ENCODE assay signal across 8 cellular contexts in genomic region chr5:116557669-116558271, GRCh38. TPM values are rescaled to one million over a fixed set of nuclear protein-coding genes. Genes with fewer than 3 reads are reported as not detected.
DNase-seq lines count a peak whose midpoint lies in the region; ATAC-seq and TF ChIP-seq lines count a peak whose summit lies in the region.

No MANE protein-coding gene starts in this region.

- ATAC-seq in heart left ventricle = peak in 1 of 4 donors; percentile 43

- TF ChIP-seq EP300 in esophagus muscularis mucosa (IDR thresholded peaks at IDR 0.05) (no peak), suprapubic skin (IDR thresholded peaks at IDR 0.05) (no peak)

- intact Hi-C loops in heart left ventricle (cut with DNase I) (loop anchor here in 2 of 10 donors (10.0 kb wide), 1 partner anchor 413 kb away; no protein-coding TSS in a partner anchor), cardiac septum (cut with DNase I) (loop anchor here (10.0 kb wide), 1 partner anchor 413 kb away; no protein-coding TSS in a partner anchor), esophagus muscularis mucosa (cut with DNase I) (no loop called here)

- H3K4me1 ChIP-seq in heart left ventricle = peaks cover 0 to 32% (median 5%) of the 10 kb centered on the region in 12 donors
- H3K4me1 ChIP-seq in esophagus muscularis mucosa = peaks cover 3 to 19% (median 10%) of the 10 kb centered on the region in 4 donors
- H3K4me1 ChIP-seq in suprapubic skin = peaks cover 6% of the 10 kb centered on the region

- DNase-seq in heart left ventricle (no peak), cardiac septum (ENCODE audit: low spot score) (no peak), NCI-H748 (lab: John Stamatoyannopoulos, UW; ENCODE audit: unreplicated experiment) (peak; percentile 60), esophagus muscularis mucosa (ENCODE audit: extremely low spot score) (no peak), suprapubic skin (ENCODE audit: low spot score in 2 of 2) (no peak), ecto neural progenitor cell (ENCODE audit: low spot score) (no peak), cerebellar nuclear complex (lab: John Stamatoyannopoulos, UW) (no peak)
- no peak for DNase-seq in activated CD8-positive, alpha-beta memory T cell treated with anti-CD3 and anti-CD28 coated beads, Interleukin-2, amount 50 U/mL, for 48 hours

- H3K4me3 ChIP-seq in heart left ventricle (no peak overlapping the region), esophagus muscularis mucosa (no peak overlapping the region), suprapubic skin (no peak overlapping the region)

- no peak for TF ChIP-seq POLR2A in heart left ventricle (IDR thresholded peaks at IDR 0.05)
- no peak for TF ChIP-seq POLR2A in esophagus muscularis mucosa (IDR thresholded peaks at IDR 0.05; ENCODE audit: low read depth)
- TF ChIP-seq POLR2A in suprapubic skin (IDR thresholded peaks at IDR 0.05) = no peak

- H3K27me3 ChIP-seq in heart left ventricle (no peaks in the 10 kb centered on the region), esophagus muscularis mucosa (no peaks in the 10 kb centered on the region), suprapubic skin (no peaks in the 10 kb centered on the region)

- H3K36me3 ChIP-seq in heart left ventricle (no peaks in the 10 kb centered on the region), esophagus muscularis mucosa (no peaks in the 10 kb centered on the region), suprapubic skin (no peaks in the 10 kb centered on the region)

- H3K9me3 ChIP-seq in heart left ventricle (no peaks in the 10 kb centered on the region), esophagus muscularis mucosa (no peaks in the 10 kb centered on the region), suprapubic skin (no peaks in the 10 kb centered on the region)

- TF ChIP-seq CTCF in heart left ventricle (IDR thresholded peaks at IDR 0.05) (peak; percentile 32 to 68 (median 53)), esophagus muscularis mucosa (IDR thresholded peaks at IDR 0.05) (peak; percentile 42 to 57 (median 47)), suprapubic skin (IDR thresholded peaks at IDR 0.05) (peak; percentile 2 to 38)

- H3K27ac ChIP-seq in heart left ventricle (no peak overlapping the region), esophagus muscularis mucosa (replicated peaks in 1 of 4) (no peak overlapping the region), suprapubic skin (no peak overlapping the region)

- WGBS in heart left ventricle, 4 donors = 35 to 39% (median 37%) methylated on average over 5 of the region's 5 CpGs
- 42% methylated on average over 5 of the region's 5 CpGs for WGBS in esophagus muscularis mucosa
- 36% methylated on average over 5 of the region's 5 CpGs for WGBS in suprapubic skin

RNA-seq across cellular contexts. Expression of gene SEMA6A, which starts 16.9 kb away (rescaled TPM):
- total RNA-seq in heart left ventricle (10 to 100 TPM in 1 of 9 donors, 1 to 10 TPM in 8; 4.2 to 12.7 (median 7.2) TPM), cardiac septum (4.5 TPM), esophagus muscularis mucosa (10 to 100 TPM; 10.9 to 20.9 (median 14.3) TPM), suprapubic skin (10 to 100 TPM in 3 of 4 donors, 1 to 10 TPM in 1; 7.4 to 27.8 (median 15.5) TPM)
- polyA plus RNA-seq in heart left ventricle = 1 to 10 TPM; 2.2 to 2.9 TPM
